ENCODE assay signal across 8 cellular contexts in genomic region chr13:113725329-113726105, GRCh38. TPM values are rescaled to one million over a fixed set of nuclear protein-coding genes. Genes with fewer than 3 reads are reported as not detected.
A peak's percentile ranks its signal among the peaks of the same experiment; 100 is the strongest.
DNase-seq lines count a peak whose midpoint lies in the region; ATAC-seq and TF ChIP-seq lines count a peak whose summit lies in the region.
"Not testable (repeated sequence)": the region's sequence is repeated elsewhere in the genome, so short reads cannot be mapped to it uniquely, and the experiment has no call there.

No MANE protein-coding gene starts in this region.

- not testable (repeated sequence) for H3K9me3 Mint-ChIP-seq in Calu3 (ENCODE audit: low read depth, unreplicated experiment); activated B cell treated with CpG ODN at 0.5 μM for 24 hours; natural killer cell

- no CpG with 5 or more reads among the region's 75 CpGs for WGBS in gastroesophageal sphincter (ENCODE audit: low coverage in 1 of 2), 2 donors

- CTCF ChIA-PET in Calu3 (lab: Charles Lee) = not testable (repeated sequence)
- CTCF ChIA-PET in activated B cell treated with CpG ODN at 0.5 μM for 24 hours (lab: Charles Lee) = interaction anchor here (1.0 kb wide), 2 partner anchors 82 to 503 kb away, joined by 3 read pairs; no protein-coding TSS in a partner anchor

- not testable (repeated sequence) for TF ChIP-seq CTCF in Calu3 (IDR thresholded peaks at IDR 0.05; ENCODE audit: unreplicated experiment); activated B cell treated with CpG ODN at 0.5 μM for 24 hours (IDR thresholded peaks at IDR 0.05); ascending aorta (IDR thresholded peaks at IDR 0.05); gastroesophageal sphincter (IDR thresholded peaks at IDR 0.05); natural killer cell (IDR thresholded peaks at IDR 0.05)

- not testable (repeated sequence) for ATAC-seq in activated B cell treated with CpG ODN at 0.5 μM for 24 hours (ENCODE audit: low read depth); gastroesophageal sphincter; natural killer cell

- H3K27ac Mint-ChIP-seq in Calu3 (ENCODE audit: unreplicated experiment) = not testable (repeated sequence)
- H3K27ac Mint-ChIP-seq in activated B cell treated with CpG ODN at 0.5 μM for 24 hours (peak overlapping the region; percentile 79), natural killer cell (peak overlapping the region; percentile 84 to 94)

- H3K4me1 ChIP-seq in ascending aorta = not testable (repeated sequence)
- H3K4me1 ChIP-seq in gastroesophageal sphincter = peaks cover 0 to 15% (median 3%) of the 10 kb centered on the region in 3 donors

- H3K27me3 Mint-ChIP-seq in Calu3 (ENCODE audit: unreplicated experiment); activated B cell treated with CpG ODN at 0.5 μM for 24 hours; natural killer cell (ENCODE audit: low read depth in 2 of 2): not testable (repeated sequence)

- H3K4me3 Mint-ChIP-seq in Calu3 (ENCODE audit: low read depth, unreplicated experiment) (peak overlapping the region; percentile 28), natural killer cell (peak overlapping the region; percentile 83)
- H3K4me3 Mint-ChIP-seq in activated B cell treated with CpG ODN at 0.5 μM for 24 hours = not testable (repeated sequence)

- H3K4me3 ChIP-seq in ascending aorta (peak overlapping the region; percentile 54 to 72), gastroesophageal sphincter (peak overlapping the region in 1 of 2 donors; percentile 53)

- H3K9me3 ChIP-seq in ascending aorta, gastroesophageal sphincter: not testable (repeated sequence)

- TF ChIP-seq EP300 in gastroesophageal sphincter (IDR thresholded peaks at IDR 0.05) = not testable (repeated sequence)

- TF ChIP-seq POLR2A in gastroesophageal sphincter (IDR thresholded peaks at IDR 0.05) = not testable (repeated sequence)

- intact Hi-C loops in Calu3 (cut with micrococcal nuclease; ENCODE audit: unreplicated experiment); activated B cell treated with CpG ODN at 0.5 μM for 24 hours (cut with micrococcal nuclease); ascending aorta (cut with DNase I); natural killer cell (cut with micrococcal nuclease): not testable (repeated sequence)

- BruUV-seq in Calu3 (replicated peaks; lab: Mats Ljungman, UMichigan) = not testable (repeated sequence)

- not testable (repeated sequence) for H3K36me3 ChIP-seq in ascending aorta, gastroesophageal sphincter

- H3K27ac ChIP-seq in ascending aorta = peak overlapping the region in 1 of 2 donors; percentile 74
- peak overlapping the region in 3 of 4 donors; percentile 73 to 76 (median 75) for H3K27ac ChIP-seq in gastroesophageal sphincter

- not testable (repeated sequence) for H3K27me3 ChIP-seq in ascending aorta, gastroesophageal sphincter

- not testable (repeated sequence) for H3K36me3 Mint-ChIP-seq in Calu3 (ENCODE audit: insufficient read depth, unreplicated experiment); activated B cell treated with CpG ODN at 0.5 μM for 24 hours (ENCODE audit: low read depth); natural killer cell

- H3K4me1 Mint-ChIP-seq in Calu3 (ENCODE audit: low read depth, unreplicated experiment); activated B cell treated with CpG ODN at 0.5 μM for 24 hours: not testable (repeated sequence)
- H3K4me1 Mint-ChIP-seq in natural killer cell = peaks cover 0 to 11% of the 10 kb centered on the region in 2 donors

- POLR2A ChIA-PET in activated B cell treated with CpG ODN at 0.5 μM for 24 hours (lab: Charles Lee) = not testable (repeated sequence)

- not testable (repeated sequence) for DNase-seq in Calu3, activated B cell treated with CpG ODN at 0.5 μM for 24 hours
- DNase-seq in activated T-cell treated with anti-CD3 and anti-CD28 coated beads, Interleukin-2, amount 50 U/mL, for 1 hour = peak; percentile 83
- peak in 1 of 2 donors; percentile 74 for DNase-seq in ascending aorta (ENCODE audit: low spot score in 2 of 2)
- peak; percentile 61 for DNase-seq in natural killer cell
- DNase-seq in stimulated activated CD4-positive, alpha-beta T cell treated with anti-CD3 and anti-CD28 coated beads, Interleukin-1b, Interleukin-23, amount 100 ng/mL, for 4 hours (ENCODE audit: low read depth in 2 of 2) = peak; percentile 47 to 56
- peak; percentile 54 for DNase-seq in stimulated activated naive CD4-positive, alpha-beta T cell treated with Interleukin-2 at 50 U/mL for 16 hours (lab: John Stamatoyannopoulos, UW)

RNA-seq across cellular contexts. Expression of gene TMEM255B, which starts 33.5 kb away (rescaled TPM):
- total RNA-seq in Calu3 (2022) = not detected in 2 replicates
- 5.2 and 6.2 TPM in 2 replicates for total RNA-seq in activated B cell treated with CpG ODN at 0.5 μM for 24 hours
- total RNA-seq in ascending aorta = 4.7 TPM
- 10 to 100 TPM in 1 of 4 donors, 1 to 10 TPM in 3; 4.9 to 13.2 (median 7.8) TPM for total RNA-seq in gastroesophageal sphincter
- total RNA-seq in natural killer cell = 1 to 10 TPM in 2 of 3 donors, under 1 TPM in 1; 0.38 to 3.0 (median 1.0) TPM

RNA-seq across cellular contexts. Expression of gene GRK1, which starts 58.5 kb away (rescaled TPM):
- not detected in 2 replicates for total RNA-seq in Calu3 (2022)
- 0.07 and 0.44 TPM in 2 replicates for total RNA-seq in activated B cell treated with CpG ODN at 0.5 μM for 24 hours
- not detected for total RNA-seq in ascending aorta
- under 1 TPM in 1 of 4 donors, not detected in 3; 0.15 TPM for total RNA-seq in gastroesophageal sphincter
- not detected for total RNA-seq in natural killer cell
